In genomic region chr1:10494754-10495474, GRCh38 we compare ENCODE assay signal across 8 cellular contexts. TPM values are rescaled to one million over a fixed set of nuclear protein-coding genes. Genes with fewer than 3 reads are reported as not detected.
A peak's percentile ranks its signal among the peaks of the same experiment; 100 is the strongest.
DNase-seq lines count a peak whose midpoint lies in the region; ATAC-seq and TF ChIP-seq lines count a peak whose summit lies in the region.

No MANE protein-coding gene starts in this region.

- peak; percentile 88 to 90 for TF ChIP-seq RAD21 in liver (IDR thresholded peaks at IDR 0.05)

- peak; percentile 92 for TF ChIP-seq CTCF in AG09319 (IDR thresholded peaks at IDR 0.05; ENCODE audit: low read depth, low read length)
- peak; percentile 94 for TF ChIP-seq CTCF in colonic mucosa (IDR thresholded peaks at IDR 0.05)
- peak; percentile 91 for TF ChIP-seq CTCF in liver (IDR thresholded peaks at IDR 0.05; ENCODE audit: low read depth, low read length, missing input control)

- H3K27ac ChIP-seq in colonic mucosa (peak overlapping the region; percentile 29), liver (ENCODE audit: low read depth in 1 of 2, low read length in 2 of 2) (no peak overlapping the region)

- ATAC-seq in GM18870 (IDR thresholded peaks at IDR 0.05; ENCODE audit: unreplicated experiment) (peak; percentile 55), HG03135 (IDR thresholded peaks at IDR 0.05; ENCODE audit: unreplicated experiment) (peak; percentile 68)

- H3K36me3 ChIP-seq in colonic mucosa (no peaks in the 10 kb centered on the region), liver (ENCODE audit: control insufficient read depth in 4 of 4, insufficient read depth in 3 of 4, low read depth in 1 of 4, low read length in 3 of 4) (peaks cover 0 to 6% (median 3%) of the 10 kb centered on the region in 4 donors)

- DNase-seq in AG09319 (ENCODE audit: extremely low read depth, low read depth) (no peak), NCI-H345 (lab: John Stamatoyannopoulos, UW) (peak; percentile 68), colonic mucosa (peak; percentile 87)
- DNase-seq in activated CD4-positive, alpha-beta T cell treated with anti-CD3 and anti-CD28 coated beads for 1 hour = peak; percentile 72
- peak; percentile 79 for DNase-seq in stimulated activated CD4-positive, alpha-beta T cell treated with anti-CD3 and anti-CD28 coated beads, Interleukin-4, amount 100 ng/mL, for 1 hour

- H3K27me3 ChIP-seq in colonic mucosa (no peaks in the 10 kb centered on the region), liver (ENCODE audit: control insufficient read depth in 4 of 4, insufficient read depth in 4 of 4, low read length in 3 of 4) (no peaks in the 10 kb centered on the region)

- H3K9me3 ChIP-seq in colonic mucosa (no peaks in the 10 kb centered on the region), liver (ENCODE audit: control insufficient read depth in 4 of 4, low read length in 3 of 4) (no peaks in the 10 kb centered on the region)

- H3K9ac ChIP-seq in colonic mucosa (ENCODE audit: low read depth in 2 of 2, low read length in 2 of 2) = peak overlapping the region in 1 of 2 donors; percentile 58
- H3K9ac ChIP-seq in liver (ENCODE audit: low read depth in 1 of 2, low read length in 2 of 2) = no peak overlapping the region

- H3K4me3 ChIP-seq in colonic mucosa = peak overlapping the region; percentile 22
- H3K4me3 ChIP-seq in liver (ENCODE audit: low read depth in 1 of 3, low read length in 3 of 3) = no peak overlapping the region

- 7% methylated on average over 15 of the region's 15 CpGs for WGBS in liver

- intact Hi-C loops in colonic mucosa (cut with DNase I) = loop anchor here (2.0 to 5.0 kb wide), 2 partner anchors 64 to 118 kb away; partner anchors contain the start of gene CENPS

- H3K4me1 ChIP-seq in colonic mucosa (no peaks in the 10 kb centered on the region), liver (ENCODE audit: control insufficient read depth in 4 of 4, insufficient read depth in 4 of 4, low read length in 3 of 4) (peaks cover 2 to 43% (median 33%) of the 10 kb centered on the region in 4 donors)

TF ChIP-seq in liver, 16 proteins besides CTCF, POLR2A, EP300 and RAD21:
- TF ChIP-seq HNF4A (conservative IDR thresholded peaks at IDR 0.05) = no peak

RNA-seq across cellular contexts. Expression of gene PEX14, which starts 20.2 kb away (rescaled TPM):
- total RNA-seq in colonic mucosa (10 to 100 TPM; 19.5 to 29.3 TPM), liver (10 to 100 TPM in 1 of 2 donors, 1 to 10 TPM in 1; 7.1 to 11.5 TPM)
- polyA plus RNA-seq in liver = 10 to 100 TPM; 11.9 to 16.1 TPM

RNA-seq across cellular contexts. Expression of gene DFFA, which starts 22.6 kb away (rescaled TPM):
- 10 to 100 TPM; 19.2 to 38.0 TPM for total RNA-seq in colonic mucosa
- 10 to 100 TPM; 10.6 to 20.0 TPM for total RNA-seq in liver
- polyA plus RNA-seq in liver = 10 to 100 TPM; 11.5 to 17.1 TPM

RNA-seq across cellular contexts. Expression of gene CORT, which starts 45.1 kb away (rescaled TPM):
- total RNA-seq in colonic mucosa (under 1 TPM in 1 of 2 donors, not detected in 1; 0.44 TPM), liver (under 1 TPM; 0.08 to 0.28 TPM)
- polyA plus RNA-seq in liver = under 1 TPM; 0.05 to 0.18 TPM
